In genomic region chr2:27117995-27118524, GRCh38 we compare ENCODE assay signal across 10 cellular contexts. TPM values are rescaled to one million over a fixed set of nuclear protein-coding genes. Genes with fewer than 3 reads are reported as not detected.
A peak's percentile ranks its signal among the peaks of the same experiment; 100 is the strongest.
DNase-seq lines count a peak whose midpoint lies in the region; ATAC-seq and TF ChIP-seq lines count a peak whose summit lies in the region.
"Had no signal": no experiment of that assay in that cellular context is flagged by ENCODE, and none has a peak within 500 bp of the region (broad histone marks: within the 10 kb centered on the region; RNA-seq: fewer than 3 reads in every experiment).

No MANE protein-coding gene starts in this region.

- H3K9me3 ChIP-seq in ascending aorta = no peaks in the 10 kb centered on the region
- no peaks in the 10 kb centered on the region for H3K9me3 ChIP-seq in right lobe of liver
- no peaks in the 10 kb centered on the region for H3K9me3 ChIP-seq in tibial nerve
- H3K9me3 ChIP-seq: sigmoid colon had no signal

- H3K27me3 ChIP-seq in ascending aorta (no peaks in the 10 kb centered on the region), right lobe of liver (no peaks in the 10 kb centered on the region), tibial nerve (peaks cover 0 to 31% of the 10 kb centered on the region in 2 donors)

- no peak overlapping the region for H3K27ac Mint-ChIP-seq in activated naive CD4-positive, alpha-beta T cell treated with anti-CD3 and anti-CD28 coated beads, Interleukin-2, amount 10 ng/mL, durations not matched to agents 7 days and 5 days
- no peak overlapping the region for H3K27ac Mint-ChIP-seq in activated T-helper 17 cell treated with anti-CD3 and anti-CD28 coated beads, Interleukin-2, amount 50 U/mL, for 72 hours

- peaks cover 15% of the 10 kb centered on the region for H3K4me1 Mint-ChIP-seq in activated naive CD4-positive, alpha-beta T cell treated with anti-CD3 and anti-CD28 coated beads, Interleukin-2, amount 10 ng/mL, durations not matched to agents 7 days and 5 days
- H3K4me1 Mint-ChIP-seq in activated T-helper 17 cell treated with anti-CD3 and anti-CD28 coated beads, Interleukin-2, amount 50 U/mL, for 72 hours = peaks cover 2% of the 10 kb centered on the region

- no peak overlapping the region for H3K27ac ChIP-seq in ascending aorta
- no peak overlapping the region for H3K27ac ChIP-seq in right lobe of liver
- H3K27ac ChIP-seq in tibial nerve = no peak overlapping the region
- H3K27ac ChIP-seq: sigmoid colon had no signal

- H3K4me3 ChIP-seq in ascending aorta (peak overlapping the region; percentile 62 to 63), right lobe of liver (peak overlapping the region; percentile 20 to 49 (median 38)), tibial nerve (peak overlapping the region; percentile 19 to 54 (median 29))

- peak overlapping the region; percentile 13 for H3K4me3 Mint-ChIP-seq in activated naive CD4-positive, alpha-beta T cell treated with anti-CD3 and anti-CD28 coated beads, Interleukin-2, amount 10 ng/mL, durations not matched to agents 7 days and 5 days
- no peak overlapping the region for H3K4me3 Mint-ChIP-seq in activated T-helper 17 cell treated with anti-CD3 and anti-CD28 coated beads, Interleukin-2, amount 50 U/mL, for 72 hours

- CTCF ChIA-PET in activated naive CD4-positive, alpha-beta T cell treated with anti-CD3 and anti-CD28 coated beads, Interleukin-2, amount 10 ng/mL, durations not matched to agents 7 days and 5 days (lab: Charles Lee) = interaction anchor here (0.6 kb wide), 1 partner anchor 51 kb away, joined by 5 read pairs; no protein-coding TSS in a partner anchor

- no peaks in the 10 kb centered on the region for H3K9me3 Mint-ChIP-seq in activated naive CD4-positive, alpha-beta T cell treated with anti-CD3 and anti-CD28 coated beads, Interleukin-2, amount 10 ng/mL, durations not matched to agents 7 days and 5 days
- no peaks in the 10 kb centered on the region for H3K9me3 Mint-ChIP-seq in activated T-helper 17 cell treated with anti-CD3 and anti-CD28 coated beads, Interleukin-2, amount 50 U/mL, for 72 hours

- H3K36me3 Mint-ChIP-seq in activated naive CD4-positive, alpha-beta T cell treated with anti-CD3 and anti-CD28 coated beads, Interleukin-2, amount 10 ng/mL, durations not matched to agents 7 days and 5 days = no peaks in the 10 kb centered on the region
- no peaks in the 10 kb centered on the region for H3K36me3 Mint-ChIP-seq in activated T-helper 17 cell treated with anti-CD3 and anti-CD28 coated beads, Interleukin-2, amount 50 U/mL, for 72 hours (ENCODE audit: low read depth)

- whole genome bisulfite sequencing in right lobe of liver (ENCODE audit: insufficient coverage, low coverage, low lambda C conversion rate, missing lambda C conversion rate) = 54% methylated on average over 11 of the region's 14 CpGs
- 25 to 37% methylated on average over 11 to 14 of the region's 14 CpGs for WGBS in tibial nerve, 2 donors

- no peak for ATAC-seq in right lobe of liver
- ATAC-seq in activated T-helper 17 cell treated with anti-CD3 and anti-CD28 coated beads, Interleukin-2, amount 50 U/mL, for 72 hours (replicated peaks) = no peak
- ATAC-seq in HG03097 (IDR thresholded peaks at IDR 0.05; ENCODE audit: low FRiP score, unreplicated experiment) = no peak

- TF ChIP-seq EP300 in tibial nerve (IDR thresholded peaks at IDR 0.05) = no peak

- TF ChIP-seq CTCF in ascending aorta (IDR thresholded peaks at IDR 0.05) (no peak), right lobe of liver (IDR thresholded peaks at IDR 0.05) (no peak), tibial nerve (IDR thresholded peaks at IDR 0.05) (no peak)

- H3K4me1 ChIP-seq in ascending aorta = peaks cover 3 to 6% of the 10 kb centered on the region in 2 donors
- H3K4me1 ChIP-seq in right lobe of liver = peaks cover 0 to 9% (median 0%) of the 10 kb centered on the region in 4 donors
- H3K4me1 ChIP-seq in tibial nerve = peaks cover 0 to 16% (median 4%) of the 10 kb centered on the region in 4 donors

- TF ChIP-seq POLR2A in right lobe of liver (IDR thresholded peaks at IDR 0.05) (no peak), tibial nerve (IDR thresholded peaks at IDR 0.05) (no peak)

- peaks cover 74% of the 10 kb centered on the region for H3K27me3 Mint-ChIP-seq in activated naive CD4-positive, alpha-beta T cell treated with anti-CD3 and anti-CD28 coated beads, Interleukin-2, amount 10 ng/mL, durations not matched to agents 7 days and 5 days
- H3K27me3 Mint-ChIP-seq in activated T-helper 17 cell treated with anti-CD3 and anti-CD28 coated beads, Interleukin-2, amount 50 U/mL, for 72 hours = peaks cover 13% of the 10 kb centered on the region

- H3K36me3 ChIP-seq in ascending aorta (no peaks in the 10 kb centered on the region), right lobe of liver (no peaks in the 10 kb centered on the region), tibial nerve (no peaks in the 10 kb centered on the region)
- H3K36me3 ChIP-seq: sigmoid colon had no signal

- intact Hi-C loops in ascending aorta (cut with DNase I) = no loop called here
- intact Hi-C loops in right lobe of liver (cut with DNase I) = no loop called here

- DNase-seq in activated naive CD4-positive, alpha-beta T cell treated with anti-CD3 and anti-CD28 coated beads, Interleukin-2, amount 10 ng/mL, durations not matched to agents 7 days and 5 days = no peak
- DNase-seq in activated naive CD4-positive, alpha-beta T cell treated with Interleukin-2 at 50 U/mL for 16 hours = no peak
- DNase-seq in ascending aorta (ENCODE audit: low spot score in 2 of 2) (no peak), right lobe of liver (no peak), tibial nerve (ENCODE audit: low spot score in 2 of 2) (no peak), GF-D8 (lab: John Stamatoyannopoulos, UW) (no peak)
- DNase-seq: DMS79 had no signal

RNA-seq across cellular contexts. Expression of gene CGREF1, which starts 0.9 kb away (rescaled TPM):
- total RNA-seq in ascending aorta (3.5 TPM), right lobe of liver (10 to 100 TPM in 2 of 6 experiments, 1 to 10 TPM in 4; 2.5 to 33.2 (median 7.7) TPM), tibial nerve (10 to 100 TPM in 1 of 4 donors, 1 to 10 TPM in 3; 2.8 to 15.9 (median 8.4) TPM)
- total RNA-seq in activated T-helper 17 cell treated with anti-CD3 and anti-CD28 coated beads, Interleukin-2, amount 50 U/mL, for 72 hours = 1 to 10 TPM; 3.7 to 4.6 TPM

RNA-seq across cellular contexts. Expression of gene ABHD1, which starts 5.6 kb away (rescaled TPM):
- total RNA-seq in ascending aorta = not detected
- 1 to 10 TPM in 3 of 6 experiments, under 1 TPM in 3; 0.74 to 3.2 (median 1.1) TPM for total RNA-seq in right lobe of liver
- under 1 TPM in 3 of 4 donors, not detected in 1; 0.42 to 0.78 (median 0.44) TPM for total RNA-seq in tibial nerve
- total RNA-seq in activated T-helper 17 cell treated with anti-CD3 and anti-CD28 coated beads, Interleukin-2, amount 50 U/mL, for 72 hours = under 1 TPM; 0.17 to 0.40 TPM
- total RNA-seq: sigmoid colon had no signal

RNA-seq across cellular contexts. Expression of gene PREB, which starts 16.4 kb away (rescaled TPM):
- total RNA-seq in ascending aorta = 116 TPM
- 100 to 1,000 TPM in 2 of 6 experiments, 10 to 100 TPM in 4; 27.1 to 102 (median 59.2) TPM for total RNA-seq in right lobe of liver
- total RNA-seq in tibial nerve = 100 to 1,000 TPM in 1 of 4 donors, 10 to 100 TPM in 3; 54.4 to 114 (median 80.1) TPM
- 10 to 100 TPM; 38.0 to 67.1 TPM for total RNA-seq in activated T-helper 17 cell treated with anti-CD3 and anti-CD28 coated beads, Interleukin-2, amount 50 U/mL, for 72 hours

RNA-seq across cellular contexts. Expression of gene PRR30, which starts 21.1 kb away (rescaled TPM):
- total RNA-seq in ascending aorta (not detected), right lobe of liver (not detected), tibial nerve (not detected)
- not detected for total RNA-seq in activated T-helper 17 cell treated with anti-CD3 and anti-CD28 coated beads, Interleukin-2, amount 50 U/mL, for 72 hours
- total RNA-seq: sigmoid colon had no signal

RNA-seq across cellular contexts. Expression of gene TCF23, which starts 30.7 kb away (rescaled TPM):
- total RNA-seq in ascending aorta (not detected), right lobe of liver (under 1 TPM in 1 of 6 experiments, not detected in 5; 0.04 TPM), tibial nerve (not detected)
- total RNA-seq in activated T-helper 17 cell treated with anti-CD3 and anti-CD28 coated beads, Interleukin-2, amount 50 U/mL, for 72 hours = not detected
- total RNA-seq: sigmoid colon had no signal
